In the genomic region with DNA sequence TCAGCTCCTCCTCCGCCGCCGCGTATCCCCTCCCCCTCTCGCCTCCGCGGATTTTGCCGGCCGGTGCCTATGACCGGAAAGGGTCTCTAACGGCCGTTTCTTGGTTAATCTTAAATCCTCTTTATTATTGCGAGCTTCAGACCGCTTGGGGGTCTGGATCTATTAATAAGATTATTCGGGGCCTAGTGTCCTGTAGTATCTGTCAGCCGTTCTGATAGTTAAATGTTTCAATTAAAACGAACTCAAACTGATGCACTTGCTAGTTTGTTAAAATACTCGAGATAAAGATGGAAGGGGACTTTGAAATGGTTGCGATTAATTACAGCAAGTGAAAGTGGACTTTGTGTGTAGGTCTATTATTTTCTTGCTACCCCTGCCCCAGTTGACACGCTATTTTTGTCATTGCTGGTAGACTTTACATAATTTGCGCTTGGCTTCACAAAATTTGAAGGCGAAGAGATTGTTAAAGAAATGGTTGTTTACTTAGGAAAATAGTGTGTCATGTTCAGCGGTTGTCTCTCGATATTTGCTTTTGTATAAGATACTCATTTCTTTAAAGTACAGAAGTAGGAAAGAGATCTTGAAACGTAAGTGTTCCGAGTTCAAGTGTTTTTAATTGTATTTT, we compare ENCODE assay signal across 8 cellular contexts. TPM values are rescaled to one million over a fixed set of nuclear protein-coding genes. Genes with fewer than 3 reads are reported as not detected.
A peak's percentile ranks its signal among the peaks of the same experiment; 100 is the strongest.
DNase-seq lines count a peak whose midpoint lies in the region; ATAC-seq and TF ChIP-seq lines count a peak whose summit lies in the region.

No MANE protein-coding gene starts in this region.

- H3K27me3 ChIP-seq in MM.1S (replicated peaks; ENCODE audit: insufficient read depth, low read length) (no peaks in the 10 kb centered on the region), hepatocyte (no peaks in the 10 kb centered on the region), sigmoid colon (no peaks in the 10 kb centered on the region)

- peak overlapping the region; percentile 96 for H3K4me3 Mint-ChIP-seq in activated naive CD4-positive, alpha-beta T cell treated with anti-CD3 and anti-CD28 coated beads, Interleukin-2, amount 10 ng/mL, durations not matched to agents 7 days and 5 days

- peak overlapping the region; percentile 90 for H3K4me2 ChIP-seq in MM.1S (ENCODE audit: low read depth, low read length)
- peak overlapping the region; percentile 87 for H3K4me2 ChIP-seq in hepatocyte

- DNase-seq in NCI-H2107 treated with DMSO at 0.1 percent for 48 hours (lab: John Stamatoyannopoulos, UW; ENCODE audit: unreplicated experiment): peak; percentile 27
- no peak for DNase-seq in NCI-H2107 (lab: John Stamatoyannopoulos, UW)
- no peak for DNase-seq in MM.1S
- DNase-seq in activated naive CD4-positive, alpha-beta T cell treated with anti-CD3 and anti-CD28 coated beads, Interleukin-2, amount 10 ng/mL, durations not matched to agents 7 days and 5 days: peak; percentile 81
- DNase-seq in hepatocyte (ENCODE audit: low spot score): no peak
- DNase-seq in sigmoid colon: peak; percentile 81

- TF ChIP-seq CTCF in MM.1S (IDR thresholded peaks at IDR 0.05; ENCODE audit: low read length) (no peak), hepatocyte (IDR thresholded peaks at IDR 0.05; ENCODE audit: poor library complexity) (no peak), sigmoid colon (IDR thresholded peaks at IDR 0.05) (no peak)

- TF ChIP-seq EP300 in sigmoid colon (IDR thresholded peaks at IDR 0.05): no peak

- H3K27me3 Mint-ChIP-seq in activated naive CD4-positive, alpha-beta T cell treated with anti-CD3 and anti-CD28 coated beads, Interleukin-2, amount 10 ng/mL, durations not matched to agents 7 days and 5 days: no peaks in the 10 kb centered on the region

- no peak for TF ChIP-seq POLR2A in sigmoid colon (IDR thresholded peaks at IDR 0.05)

- peak overlapping the region; percentile 99 for H3K27ac Mint-ChIP-seq in activated naive CD4-positive, alpha-beta T cell treated with anti-CD3 and anti-CD28 coated beads, Interleukin-2, amount 10 ng/mL, durations not matched to agents 7 days and 5 days

- H3K27ac ChIP-seq in MM.1S (ENCODE audit: low read length) (peak overlapping the region; percentile 96), hepatocyte (peak overlapping the region; percentile 95), sigmoid colon (peak overlapping the region; percentile 95 to 99 (median 98))

- peak overlapping the region; percentile 97 for H3K9ac ChIP-seq in MM.1S (ENCODE audit: low read length)

- peaks cover 42% of the 10 kb centered on the region for H3K4me1 Mint-ChIP-seq in activated naive CD4-positive, alpha-beta T cell treated with anti-CD3 and anti-CD28 coated beads, Interleukin-2, amount 10 ng/mL, durations not matched to agents 7 days and 5 days

- H3K4me1 ChIP-seq in MM.1S (ENCODE audit: low read length) (peaks cover 21% of the 10 kb centered on the region), hepatocyte (ENCODE audit: insufficient read depth) (peaks cover 16% of the 10 kb centered on the region), sigmoid colon (peaks cover 0 to 50% (median 40%) of the 10 kb centered on the region in 4 donors)

- no peaks in the 10 kb centered on the region for H3K9me3 Mint-ChIP-seq in activated naive CD4-positive, alpha-beta T cell treated with anti-CD3 and anti-CD28 coated beads, Interleukin-2, amount 10 ng/mL, durations not matched to agents 7 days and 5 days

- ATAC-seq in HG03378 (IDR thresholded peaks at IDR 0.05; ENCODE audit: unreplicated experiment) (no peak), GM19455 (IDR thresholded peaks at IDR 0.05; ENCODE audit: unreplicated experiment) (no peak)

- H3K79me2 ChIP-seq in MM.1S (ENCODE audit: low read length) (peaks cover 87% of the 10 kb centered on the region), hepatocyte (peaks cover 85% of the 10 kb centered on the region)

- H3K9me3 ChIP-seq in MM.1S (replicated peaks; ENCODE audit: insufficient read depth, low read length) (no peaks in the 10 kb centered on the region), hepatocyte (ENCODE audit: low read depth) (no peaks in the 10 kb centered on the region), sigmoid colon (no peaks in the 10 kb centered on the region)

- CTCF ChIA-PET in activated naive CD4-positive, alpha-beta T cell treated with anti-CD3 and anti-CD28 coated beads, Interleukin-2, amount 10 ng/mL, durations not matched to agents 7 days and 5 days (lab: Charles Lee): no interaction called here

- H4K20me1 ChIP-seq in MM.1S (ENCODE audit: insufficient read depth, low read length): peaks cover 43% of the 10 kb centered on the region
- H4K20me1 ChIP-seq in hepatocyte (ENCODE audit: insufficient read depth, poor library complexity, severe bottlenecking): peaks cover 53% of the 10 kb centered on the region

- peaks cover 32% of the 10 kb centered on the region for H3K36me3 Mint-ChIP-seq in activated naive CD4-positive, alpha-beta T cell treated with anti-CD3 and anti-CD28 coated beads, Interleukin-2, amount 10 ng/mL, durations not matched to agents 7 days and 5 days

- H3K36me3 ChIP-seq in MM.1S (replicated peaks; ENCODE audit: insufficient read depth, low read length): peaks cover 13% of the 10 kb centered on the region; the same call in 1 of the 2 replicates
- no peaks in the 10 kb centered on the region for H3K36me3 ChIP-seq in hepatocyte (replicated peaks; ENCODE audit: insufficient read depth, low read depth)
- H3K36me3 ChIP-seq in sigmoid colon: peaks cover 0 to 29% (median 7%) of the 10 kb centered on the region in 4 donors

- H3F3A ChIP-seq in MM.1S (ENCODE audit: insufficient read depth, low read length): peaks cover 29% of the 10 kb centered on the region

- WGBS in hepatocyte (ENCODE audit: low lambda C conversion rate, missing lambda C conversion rate): under 1% methylated on average over 26 of the region's 26 CpGs
- WGBS in sigmoid colon, 2 donors: 0% methylated on average over 26 of the region's 26 CpGs

- H2AFZ ChIP-seq in MM.1S (ENCODE audit: low read length) (0 out of 2 replicates have a peak overlapping the region, but pooled peaks have one; percentile 37), hepatocyte (peak overlapping the region; percentile 6)

- H3K9me2 ChIP-seq in MM.1S (replicated peaks; ENCODE audit: insufficient read depth, low read length) (no peaks in the 10 kb centered on the region), hepatocyte (replicated peaks; ENCODE audit: insufficient read depth) (no peaks in the 10 kb centered on the region)

- intact Hi-C loops in sigmoid colon (cut with DNase I): loop anchor here (2.0 to 10.0 kb wide), 3 partner anchors 45 to 219 kb away; a partner anchor contains a TSS

- peak overlapping the region; percentile 83 for H3K4me3 ChIP-seq in MM.1S (ENCODE audit: low read length)
- peak overlapping the region; percentile 37 for H3K4me3 ChIP-seq in hepatocyte
- H3K4me3 ChIP-seq in sigmoid colon: peak overlapping the region; percentile 59 to 79 (median 64)

RNA-seq across cellular contexts. Expression of a gene that starts 0.8 kb away (rescaled TPM):
- total RNA-seq in hepatocyte (154 and 181 TPM in 2 replicates), sigmoid colon (100 to 1,000 TPM; 177 to 244 (median 190) TPM)
- polyA plus RNA-seq in hepatocyte (358 and 454 TPM in 2 replicates), sigmoid colon (10 to 100 TPM; 24.0 to 95.5 (median 33.0) TPM)

RNA-seq across cellular contexts. Expression of a gene that starts 1.7 kb away (rescaled TPM):
- 83.3 and 99.6 TPM in 2 replicates for total RNA-seq in hepatocyte
- polyA plus RNA-seq in hepatocyte: 41.6 TPM in 2 replicates
- 10 to 100 TPM; 53.2 to 78.5 (median 66.8) TPM for total RNA-seq in sigmoid colon
- polyA plus RNA-seq in sigmoid colon: 10 to 100 TPM; 10.8 to 36.4 (median 21.3) TPM

RNA-seq across cellular contexts. Expression of a gene that starts 44.9 kb away (rescaled TPM):
- 15.1 and 15.9 TPM in 2 replicates for total RNA-seq in hepatocyte
- 17.1 and 23.2 TPM in 2 replicates for polyA plus RNA-seq in hepatocyte
- 1 to 10 TPM; 4.6 to 7.2 (median 5.9) TPM for total RNA-seq in sigmoid colon
- 10 to 100 TPM in 2 of 3 donors, 1 to 10 TPM in 1; 6.0 to 13.4 (median 12.1) TPM for polyA plus RNA-seq in sigmoid colon

RNA-seq across cellular contexts. Expression of a gene that starts 52.1 kb away (rescaled TPM):
- 3.8 and 5.8 TPM in 2 replicates for total RNA-seq in hepatocyte
- 1.2 and 2.0 TPM in 2 replicates for polyA plus RNA-seq in hepatocyte
- 1 to 10 TPM; 2.0 to 3.0 (median 2.6) TPM for total RNA-seq in sigmoid colon
- polyA plus RNA-seq in sigmoid colon: 1 to 10 TPM; 1.6 to 3.7 (median 2.4) TPM

Comparison
In these comparisons a context has a peak if more than half of its experiments do, and no peak if none do; other contexts are left out.
1. DNase-seq: peak in NCI-H2107 treated with DMSO at 0.1 percent for 48 hours (single experiment), activated naive CD4-positive, alpha-beta T cell treated with anti-CD3 and anti-CD28 coated beads, Interleukin-2, amount 10 ng/mL, durations not matched to agents 7 days and 5 days (single experiment) and sigmoid colon (single experiment); none in NCI-H2107 (single experiment), MM.1S (single experiment) and hepatocyte (single experiment).
2. Peak in every context shown above with its lines, with median percentiles within 50 percentile points of each other: H3K27ac ChIP-seq and H3K4me3 ChIP-seq.